Comparison of ENCODE assay signal across 1 cellular context in genomic region chr15:79170256-79170664, GRCh38.
TF ChIP-seq lines count a peak whose summit lies in the region.

No MANE protein-coding gene starts in this region.

TF ChIP-seq in K562, 482 proteins besides CTCF, POLR2A, EP300 and RAD21 (continued from another document):
- TF ChIP-seq KAT2B (IDR thresholded peaks at IDR 0.05; ENCODE audit: low read depth, low read length) (no peak), ZBED1 (IDR thresholded peaks at IDR 0.05) (no peak), NFATC3 (IDR thresholded peaks at IDR 0.05) (no peak), MXI1 (IDR thresholded peaks at IDR 0.05; ENCODE audit: low read depth, low read length) (no peak), NCOR1 (IDR thresholded peaks at IDR 0.05) (peak; percentile 45; the same call in 1 of the 2 replicates), ARHGAP35 (IDR thresholded peaks at IDR 0.05; ENCODE audit: partially characterized antibody) (no peak), ETV1 (tag; conservative IDR thresholded peaks at IDR 0.05; ENCODE audit: low read depth) (no peak), C11orf30 (IDR thresholded peaks at IDR 0.05; ENCODE audit: low read depth) (0 out of 2 replicates have a peak, but pooled peaks have one; percentile 5), LARP7 (IDR thresholded peaks at IDR 0.05) (no peak), ZBTB26 (CRISPR knock-in tag; IDR thresholded peaks at IDR 0.05) (no peak), LCOR (CRISPR knock-in tag; IDR thresholded peaks at IDR 0.05) (no peak), ZFP91 (CRISPR knock-in tag; IDR thresholded peaks at IDR 0.05) (no peak), NR0B1 (IDR thresholded peaks at IDR 0.05; ENCODE audit: partially characterized antibody) (no peak), TFAP4 (CRISPR knock-in tag; IDR thresholded peaks at IDR 0.05; ENCODE audit: borderline replicate concordance) (peak; percentile 32; the same call in 1 of the 2 replicates), CBFA2T2 (conservative IDR thresholded peaks at IDR 0.05) (peak; percentile 58), ZNF395 (CRISPR knock-in tag; IDR thresholded peaks at IDR 0.05) (no peak), ZNF561 (CRISPR knock-in tag; conservative IDR thresholded peaks at IDR 0.05) (no peak), PTBP1 (IDR thresholded peaks at IDR 0.05; ENCODE audit: low read depth, low read length) (no peak), GTF2E2 (tag; IDR thresholded peaks at IDR 0.05) (no peak), POLR2G (IDR thresholded peaks at IDR 0.05; ENCODE audit: low read depth, low read length) (no peak), MEIS2 (IDR thresholded peaks at IDR 0.05; ENCODE audit: partially characterized antibody) (peak; percentile 40), COPS2 (conservative IDR thresholded peaks at IDR 0.05) (no peak), ZBTB5 (IDR thresholded peaks at IDR 0.05) (no peak), HCFC1 (IDR thresholded peaks at IDR 0.05; ENCODE audit: low read depth, low read length) (no peak), FOXJ3 (CRISPR knock-in tag; IDR thresholded peaks at IDR 0.05) (no peak), HMGN3 (IDR thresholded peaks at IDR 0.05; ENCODE audit: borderline replicate concordance, extremely low read depth, insufficient read length, low read depth, low read length) (no peak), ZNF717 (CRISPR knock-in tag; IDR thresholded peaks at IDR 0.05) (no peak)
- TF ChIP-seq, protein P1, sequence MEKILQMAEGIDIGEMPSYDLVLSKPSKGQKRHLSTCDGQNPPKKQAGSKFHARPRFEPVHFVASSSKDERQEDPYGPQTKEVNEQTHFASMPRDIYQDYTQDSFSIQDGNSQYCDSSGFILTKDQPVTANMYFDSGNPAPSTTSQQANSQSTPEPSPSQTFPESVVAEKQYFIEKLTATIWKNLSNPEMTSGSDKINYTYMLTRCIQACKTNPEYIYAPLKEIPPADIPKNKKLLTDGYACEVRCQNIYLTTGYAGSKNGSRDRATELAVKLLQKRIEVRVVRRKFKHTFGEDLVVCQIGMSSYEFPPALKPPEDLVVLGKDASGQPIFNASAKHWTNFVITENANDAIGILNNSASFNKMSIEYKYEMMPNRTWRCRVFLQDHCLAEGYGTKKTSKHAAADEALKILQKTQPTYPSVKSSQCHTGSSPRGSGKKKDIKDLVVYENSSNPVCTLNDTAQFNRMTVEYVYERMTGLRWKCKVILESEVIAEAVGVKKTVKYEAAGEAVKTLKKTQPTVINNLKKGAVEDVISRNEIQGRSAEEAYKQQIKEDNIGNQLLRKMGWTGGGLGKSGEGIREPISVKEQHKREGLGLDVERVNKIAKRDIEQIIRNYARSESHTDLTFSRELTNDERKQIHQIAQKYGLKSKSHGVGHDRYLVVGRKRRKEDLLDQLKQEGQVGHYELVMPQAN (IDR thresholded peaks at IDR 0.05; ENCODE audit: borderline replicate concordance): no peak
- TF ChIP-seq, protein P2, sequence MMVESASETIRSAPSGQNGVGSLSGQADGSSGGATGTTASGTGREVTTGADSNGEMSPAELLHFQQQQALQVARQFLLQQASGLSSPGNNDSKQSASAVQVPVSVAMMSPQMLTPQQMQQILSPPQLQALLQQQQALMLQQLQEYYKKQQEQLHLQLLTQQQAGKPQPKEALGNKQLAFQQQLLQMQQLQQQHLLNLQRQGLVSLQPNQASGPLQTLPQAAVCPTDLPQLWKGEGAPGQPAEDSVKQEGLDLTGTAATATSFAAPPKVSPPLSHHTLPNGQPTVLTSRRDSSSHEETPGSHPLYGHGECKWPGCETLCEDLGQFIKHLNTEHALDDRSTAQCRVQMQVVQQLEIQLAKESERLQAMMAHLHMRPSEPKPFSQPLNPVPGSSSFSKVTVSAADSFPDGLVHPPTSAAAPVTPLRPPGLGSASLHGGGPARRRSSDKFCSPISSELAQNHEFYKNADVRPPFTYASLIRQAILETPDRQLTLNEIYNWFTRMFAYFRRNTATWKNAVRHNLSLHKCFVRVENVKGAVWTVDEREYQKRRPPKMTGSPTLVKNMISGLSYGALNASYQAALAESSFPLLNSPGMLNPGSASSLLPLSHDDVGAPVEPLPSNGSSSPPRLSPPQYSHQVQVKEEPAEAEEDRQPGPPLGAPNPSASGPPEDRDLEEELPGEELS (CRISPR knock-in tag; IDR thresholded peaks at IDR 0.05; ENCODE audit: borderline replicate concordance): no peak
TF ChIP-seq in K562: peak in this region for 10.
